10 cellular contexts compared by ENCODE assay signal in genomic region chr19:8017808-8018207, GRCh38. TPM values are rescaled to one million over a fixed set of nuclear protein-coding genes. Genes with fewer than 3 reads are reported as not detected.
DNase-seq lines count a peak whose midpoint lies in the region; ATAC-seq and TF ChIP-seq lines count a peak whose summit lies in the region.
"Had no signal": no experiment of that assay in that cellular context is flagged by ENCODE, and none has a peak within 500 bp of the region (broad histone marks: within the 10 kb centered on the region; RNA-seq: fewer than 3 reads in every experiment).

No MANE protein-coding gene starts in this region.

- no peaks in the 10 kb centered on the region for H3K79me1 ChIP-seq in H9 (ENCODE audit: insufficient read depth, low read depth, low read length, poor library complexity, severe bottlenecking)

- H3K4me3 ChIP-seq in CD8-positive, alpha-beta T cell (ENCODE audit: low read depth, low read length) = no peak overlapping the region
- H3K4me3 ChIP-seq: gastroesophageal sphincter had no signal

- no peak overlapping the region for H3K18ac ChIP-seq in H9 (ENCODE audit: insufficient read length, low read depth, low read length)

- DNase-seq in CD8-positive, alpha-beta T cell = peak in 5 of 7 experiments; percentile 26 to 56 (median 34)
- DNase-seq in H9 (no peak), UCSD-AML1 (lab: John Stamatoyannopoulos, UW; ENCODE audit: unreplicated experiment) (peak; percentile 45), germinal center (ENCODE audit: low spot score) (peak; percentile 74), hypothalamus (lab: John Stamatoyannopoulos, UW) (no peak), NCI-H1105 treated with DMSO at 0.1 percent for 48 hours (lab: John Stamatoyannopoulos, UW) (no peak), SKM-1 treated with dmso at 0.1 percent for 144 hours (lab: John Stamatoyannopoulos, UW; ENCODE audit: unreplicated experiment) (no peak)
- DNase-seq: IMR-90 had no signal

- CTCF ChIA-PET in CD8-positive, alpha-beta T cell (lab: Charles Lee) = interaction anchor here (1.0 kb wide), 1 partner anchor 236 kb away, joined by 5 read pairs; no protein-coding TSS in a partner anchor

- H3K27me3 ChIP-seq in CD8-positive, alpha-beta T cell (ENCODE audit: insufficient read depth, low read length) = no peaks in the 10 kb centered on the region
- H3K27me3 ChIP-seq in H9 (ENCODE audit: insufficient read depth, low read length) = no peaks in the 10 kb centered on the region
- H3K27me3 ChIP-seq: gastroesophageal sphincter had no signal

- no peak overlapping the region for H2BK12ac ChIP-seq in H9 (ENCODE audit: insufficient read length, low read depth, low read length)

- H3K4me2 ChIP-seq in H9 (ENCODE audit: insufficient read depth, insufficient read length, low read length) = no peak overlapping the region

- no peak overlapping the region for H3K23ac ChIP-seq in H9 (ENCODE audit: insufficient read length, low read depth, low read length)

- H3K23me2 ChIP-seq in H9 (ENCODE audit: insufficient read length, low read depth, low read length, poor library complexity, severe bottlenecking) = no peaks in the 10 kb centered on the region

- H2BK120ac ChIP-seq in H9 (ENCODE audit: low read depth, low read length, poor library complexity, severe bottlenecking) = no peak overlapping the region

- H3K36me3 Mint-ChIP-seq in CD8-positive, alpha-beta T cell = peaks cover 2% of the 10 kb centered on the region
- H3K36me3 Mint-ChIP-seq in H9 (ENCODE audit: insufficient read depth in 1 of 3, low read depth in 3 of 3) = peaks cover 0 to under 1% (median 0%) of the 10 kb centered on the region in 3 experiments; a peak in 3 of 7 replicates

- TF ChIP-seq CTCF in CD8-positive, alpha-beta T cell (IDR thresholded peaks at IDR 0.05) = no peak
- TF ChIP-seq CTCF in H9 (conservative IDR thresholded peaks at IDR 0.05) = peak; percentile 56; the same call in 2 of the 3 replicates

- H4K91ac ChIP-seq in H9 (ENCODE audit: insufficient read length, low read depth, low read length) = no peak overlapping the region

- H2BK5ac ChIP-seq in H9 (ENCODE audit: insufficient read length, low read length) = no peak overlapping the region

- no peak overlapping the region for H3K9ac ChIP-seq in H9 (ENCODE audit: extremely low read depth, insufficient read length, low read length)

- no peak overlapping the region for H3K27ac ChIP-seq in CD8-positive, alpha-beta T cell (ENCODE audit: low read depth, low read length)
- H3K27ac ChIP-seq in H9 (ENCODE audit: insufficient read length, low read depth, low read length) = no peak overlapping the region
- H3K27ac ChIP-seq: gastroesophageal sphincter had no signal

- H3K9me3 Mint-ChIP-seq in CD8-positive, alpha-beta T cell = no peaks in the 10 kb centered on the region
- no peaks in the 10 kb centered on the region; a peak in 1 of 5 replicates for H3K9me3 Mint-ChIP-seq in H9

- H2BK15ac ChIP-seq in H9 (ENCODE audit: low read depth, low read length) = no peak overlapping the region

- no peak overlapping the region for H4K5ac ChIP-seq in H9 (ENCODE audit: insufficient read length, low read depth, low read length)

- H3K4ac ChIP-seq in H9 (ENCODE audit: low read depth, low read length) = no peak overlapping the region

- POLR2A ChIA-PET in CD8-positive, alpha-beta T cell (lab: Charles Lee) = no interaction called here

- no peak overlapping the region for H3K27ac Mint-ChIP-seq in CD8-positive, alpha-beta T cell
- no peak overlapping the region for H3K27ac Mint-ChIP-seq in H9

- intact Hi-C loops in CD8-positive, alpha-beta T cell (cut with DNase I, micrococcal nuclease) = loop anchor here in 1 of 2 experiments (2.0 kb wide), 1 partner anchor 235 kb away; no protein-coding TSS in a partner anchor

- H2AFZ ChIP-seq in H9 (ENCODE audit: low read length) = no peak overlapping the region

- H3T11ph ChIP-seq in H9 (ENCODE audit: low read length) = no peak overlapping the region

- no peaks in the 10 kb centered on the region for H3K4me1 ChIP-seq in CD8-positive, alpha-beta T cell (ENCODE audit: insufficient read depth, low read length)
- H3K4me1 ChIP-seq in H9 (ENCODE audit: insufficient read depth, low read length) = no peaks in the 10 kb centered on the region
- H3K4me1 ChIP-seq: gastroesophageal sphincter had no signal

- no peak overlapping the region for H3K14ac ChIP-seq in H9 (ENCODE audit: insufficient read depth, low read length)

- no peak overlapping the region for H3K56ac ChIP-seq in H9 (ENCODE audit: insufficient read length, low read depth, low read length)

- no peaks in the 10 kb centered on the region for H3K79me2 ChIP-seq in H9 (ENCODE audit: insufficient read depth, low read length)

- H3K27me3 Mint-ChIP-seq in CD8-positive, alpha-beta T cell (ENCODE audit: low read depth) = no peaks in the 10 kb centered on the region
- no peaks in the 10 kb centered on the region for H3K27me3 Mint-ChIP-seq in H9 (ENCODE audit: low read depth)

- H3K4me3 Mint-ChIP-seq in CD8-positive, alpha-beta T cell = no peak overlapping the region
- no peak overlapping the region for H3K4me3 Mint-ChIP-seq in H9

- H3K9me3 ChIP-seq in CD8-positive, alpha-beta T cell (ENCODE audit: low read length) = no peaks in the 10 kb centered on the region
- H3K9me3 ChIP-seq in H9 (ENCODE audit: control insufficient read depth, low read depth, low read length) = no peaks in the 10 kb centered on the region
- H3K9me3 ChIP-seq: gastroesophageal sphincter had no signal

- no peak overlapping the region for H2AK5ac ChIP-seq in H9 (ENCODE audit: insufficient read length, low read length)

- H3K36me3 ChIP-seq in CD8-positive, alpha-beta T cell (ENCODE audit: insufficient read depth, low read length) = no peaks in the 10 kb centered on the region
- H3K36me3 ChIP-seq: gastroesophageal sphincter had no signal

- peaks cover 7% of the 10 kb centered on the region for H3K4me1 Mint-ChIP-seq in CD8-positive, alpha-beta T cell (ENCODE audit: low read depth)
- no peaks in the 10 kb centered on the region for H3K4me1 Mint-ChIP-seq in H9

- WGBS in H9 (ENCODE audit: extremely low coverage, insufficient read length, low lambda C conversion rate) = no CpG with 5 or more reads among the region's 14 CpGs

- no peak overlapping the region for H4K8ac ChIP-seq in H9 (replicated peaks; ENCODE audit: insufficient read length, low read depth, low read length)

- peak; percentile 91 for ATAC-seq in CD8-positive, alpha-beta T cell
- ATAC-seq in GM21529 (IDR thresholded peaks at IDR 0.05; ENCODE audit: unreplicated experiment) = no peak
- ATAC-seq: gastroesophageal sphincter had no signal

- H4K20me1 ChIP-seq in H9 (ENCODE audit: control insufficient read depth, insufficient read depth, insufficient read length) = no peaks in the 10 kb centered on the region

- no peak overlapping the region for H2BK20ac ChIP-seq in H9 (ENCODE audit: low read depth, low read length, poor library complexity, severe bottlenecking)

RNA-seq across cellular contexts. Expression of gene ELAVL1, which starts 12.4 kb away (rescaled TPM):
- 10 to 100 TPM; 19.9 to 23.5 TPM for total RNA-seq in CD8-positive, alpha-beta T cell
- 147 and 149 TPM in 2 replicates for total RNA-seq in H9 (2021)

RNA-seq across cellular contexts. Expression of gene CCL25, which starts 34.8 kb away (rescaled TPM):
- not detected for total RNA-seq in CD8-positive, alpha-beta T cell
- not detected in 2 replicates for total RNA-seq in H9 (2021)
- total RNA-seq: gastroesophageal sphincter, IMR-90 had no signal

Comparison
In these comparisons a context has a peak if more than half of its experiments do, and no peak if none do; other contexts are left out.
1. DNase-seq: peak in CD8-positive, alpha-beta T cell (5 of 7), UCSD-AML1 (single experiment) and germinal center (single experiment); none in H9 (single experiment), hypothalamus (0 of 51), NCI-H1105 treated with DMSO at 0.1 percent for 48 hours (single experiment) and SKM-1 treated with dmso at 0.1 percent for 144 hours (single experiment).